Comparison of ENCODE assay signal across 8 cellular contexts in genomic region chr11:65502852-65503603, GRCh38. TPM values are rescaled to one million over a fixed set of nuclear protein-coding genes. Genes with fewer than 3 reads are reported as not detected.
DNase-seq lines count a peak whose midpoint lies in the region; ATAC-seq and TF ChIP-seq lines count a peak whose summit lies in the region.

No MANE protein-coding gene starts in this region.

- H3K9me3 ChIP-seq in ovary: no peaks in the 10 kb centered on the region

- ATAC-seq in HG03139 (IDR thresholded peaks at IDR 0.05; ENCODE audit: unreplicated experiment) (no peak), left lobe of liver (no peak)

- peak overlapping the region; percentile 57 to 91 for H3K27ac ChIP-seq in ovary

- intact Hi-C loops in ovary (cut with DNase I): no loop called here
- intact Hi-C loops in posterior vena cava (cut with DNase I): no loop called here

- TF ChIP-seq EP300 in ovary (IDR thresholded peaks at IDR 0.05): no peak

- H3K4me3 ChIP-seq in epithelial cell of esophagus (ENCODE audit: low read length): peak overlapping the region; percentile 98
- peak overlapping the region; percentile 82 for H3K4me3 ChIP-seq in ovary

- H3K36me3 ChIP-seq in ovary: peaks cover 3% of the 10 kb centered on the region

- H3K4me1 ChIP-seq in ovary (ENCODE audit: insufficient read depth): peaks cover 2% of the 10 kb centered on the region

- DNase-seq in EL: peak; percentile 48
- DNase-seq in NCI-H2227 treated with DMSO at 0.1 percent for 48 hours (lab: John Stamatoyannopoulos, UW): peak; percentile 62
- peak; percentile 20 for DNase-seq in epithelial cell of esophagus (ENCODE audit: low read depth)
- DNase-seq in ovary: peak in 2 of 5 donors; percentile 11 to 17
- no peak for DNase-seq in posterior vena cava (ENCODE audit: low spot score)
- DNase-seq in left lobe of liver (ENCODE audit: low spot score): no peak
- DNase-seq in dedifferentiated amniotic fluid mesenchymal stem cell (ENCODE audit: extremely low spot score): no peak

- H3K27me3 ChIP-seq in ovary: no peaks in the 10 kb centered on the region

- no peak for TF ChIP-seq CTCF in epithelial cell of esophagus (IDR thresholded peaks at IDR 0.05; ENCODE audit: insufficient read depth, low read depth, low read length, missing control alignments)
- TF ChIP-seq CTCF in ovary (IDR thresholded peaks at IDR 0.05): no peak

- WGBS in ovary, 3 donors: 0% methylated on average over 6 of the region's 6 CpGs

- TF ChIP-seq POLR2A in ovary (IDR thresholded peaks at IDR 0.05): no peak

RNA-seq across cellular contexts. Expression of gene MALAT1, which starts 4.2 kb away (rescaled TPM):
- over 10,000 TPM in 4 of 7 donors, 1,000 to 10,000 TPM in 3; 4,813 to 13,132 (median 10,519) TPM for total RNA-seq in ovary
- polyA plus RNA-seq in ovary: 100 to 1,000 TPM; 396 to 616 TPM
- 1,000 to 10,000 TPM; 9,235 to 9,828 TPM for total RNA-seq in posterior vena cava
- 2,761 TPM for total RNA-seq in left lobe of liver

RNA-seq across cellular contexts. Expression of gene SCYL1, which starts 21.9 kb away (rescaled TPM):
- total RNA-seq in ovary: 100 to 1,000 TPM in 1 of 7 donors, 10 to 100 TPM in 6; 59.0 to 118 (median 96.2) TPM
- polyA plus RNA-seq in ovary: 10 to 100 TPM; 11.7 to 71.6 TPM
- 10 to 100 TPM; 66.3 to 74.3 TPM for total RNA-seq in posterior vena cava
- 67.6 TPM for total RNA-seq in left lobe of liver

RNA-seq across cellular contexts. Expression of gene LTBP3, which starts 55.1 kb away (rescaled TPM):
- total RNA-seq in ovary (100 to 1,000 TPM; 143 to 292 (median 198) TPM), posterior vena cava (100 to 1,000 TPM; 127 to 196 TPM), left lobe of liver (42.3 TPM)
- polyA plus RNA-seq in ovary: 100 to 1,000 TPM in 1 of 2 donors, 10 to 100 TPM in 1; 35.9 to 130 TPM

Comparison
In these comparisons a context has a peak if more than half of its experiments do, and no peak if none do; other contexts are left out.
1. DNase-seq: peak in EL (single experiment), NCI-H2227 treated with DMSO at 0.1 percent for 48 hours (single experiment) and epithelial cell of esophagus (single experiment); none in posterior vena cava (single experiment), left lobe of liver (single experiment) and dedifferentiated amniotic fluid mesenchymal stem cell (single experiment).